ENCODE assay signal across 1 cellular context in genomic region chr15:72231066-72231846, GRCh38.
A peak's percentile ranks its signal among the peaks of the same experiment; 100 is the strongest.
TF ChIP-seq lines count a peak whose summit lies in the region.

Gene PKM (minus strand): TSS chr15:72231190. CDS start chr15:72219097, 12,093 bp downstream.

TF ChIP-seq in HepG2, 621 proteins besides CTCF, POLR2A, EP300 and RAD21 (continued from another document and continues in another):
- TF ChIP-seq ARID4A (CRISPR knock-in tag; IDR thresholded peaks at IDR 0.05; ENCODE audit: borderline replicate concordance) (peak; percentile 71; the same call in 1 of the 2 replicates), PHB2 (IDR thresholded peaks at IDR 0.05; ENCODE audit: partially characterized antibody) (no peak), RFX1 (IDR thresholded peaks at IDR 0.05) (no peak), KIAA2018 (CRISPR knock-in tag; IDR thresholded peaks at IDR 0.05; ENCODE audit: borderline replicate concordance) (no peak), NR2F6 (IDR thresholded peaks at IDR 0.05) (no peak; the same call in 1 of the 2 replicates), NR2F6 (CRISPR knock-in tag; IDR thresholded peaks at IDR 0.05) (peak; percentile 20; the same call in 1 of the 2 replicates), MAFF (IDR thresholded peaks at IDR 0.05; ENCODE audit: low read depth, low read length) (no peak), HIVEP1 (CRISPR knock-in tag; IDR thresholded peaks at IDR 0.05) (no peak), HNRNPUL1 (IDR thresholded peaks at IDR 0.05; ENCODE audit: low read depth, low read length) (peak; percentile 87; the same call in 1 of the 2 replicates), RARA (CRISPR knock-in tag; IDR thresholded peaks at IDR 0.05) (peak; percentile 48), ATRX (CRISPR knock-in tag; IDR thresholded peaks at IDR 0.05; ENCODE audit: borderline replicate concordance) (no peak), SRSF4 (IDR thresholded peaks at IDR 0.05; ENCODE audit: low read depth, low read length, poor library complexity, severe bottlenecking) (no peak), CREM (IDR thresholded peaks at IDR 0.05) (no peak), CREM (CRISPR knock-in tag; IDR thresholded peaks at IDR 0.05) (no peak), POGK (CRISPR knock-in tag; conservative IDR thresholded peaks at IDR 0.05) (peak; percentile 90), SIN3A (IDR thresholded peaks at IDR 0.05; ENCODE audit: borderline replicate concordance, low read depth, low read length) (peak; percentile 89; the same call in 1 of the 2 replicates), FOSL2 (CRISPR knock-in tag; IDR thresholded peaks at IDR 0.05) (peak; percentile 61), ZNF230 (CRISPR knock-in tag; IDR thresholded peaks at IDR 0.05) (peak; percentile 50; the same call in 1 of the 2 replicates), PRMT3 (CRISPR knock-in tag; IDR thresholded peaks at IDR 0.05; ENCODE audit: borderline replicate concordance, low read depth) (no peak; the same call in none of the 2 replicates)
- TF ChIP-seq, protein P1, sequence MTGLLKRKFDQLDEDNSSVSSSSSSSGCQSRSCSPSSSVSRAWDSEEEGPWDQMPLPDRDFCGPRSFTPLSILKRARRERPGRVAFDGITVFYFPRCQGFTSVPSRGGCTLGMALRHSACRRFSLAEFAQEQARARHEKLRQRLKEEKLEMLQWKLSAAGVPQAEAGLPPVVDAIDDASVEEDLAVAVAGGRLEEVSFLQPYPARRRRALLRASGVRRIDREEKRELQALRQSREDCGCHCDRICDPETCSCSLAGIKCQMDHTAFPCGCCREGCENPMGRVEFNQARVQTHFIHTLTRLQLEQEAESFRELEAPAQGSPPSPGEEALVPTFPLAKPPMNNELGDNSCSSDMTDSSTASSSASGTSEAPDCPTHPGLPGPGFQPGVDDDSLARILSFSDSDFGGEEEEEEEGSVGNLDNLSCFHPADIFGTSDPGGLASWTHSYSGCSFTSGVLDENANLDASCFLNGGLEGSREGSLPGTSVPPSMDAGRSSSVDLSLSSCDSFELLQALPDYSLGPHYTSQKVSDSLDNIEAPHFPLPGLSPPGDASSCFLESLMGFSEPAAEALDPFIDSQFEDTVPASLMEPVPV (CRISPR knock-in tag; IDR thresholded peaks at IDR 0.05): peak; percentile 43
- TF ChIP-seq, protein P2, sequence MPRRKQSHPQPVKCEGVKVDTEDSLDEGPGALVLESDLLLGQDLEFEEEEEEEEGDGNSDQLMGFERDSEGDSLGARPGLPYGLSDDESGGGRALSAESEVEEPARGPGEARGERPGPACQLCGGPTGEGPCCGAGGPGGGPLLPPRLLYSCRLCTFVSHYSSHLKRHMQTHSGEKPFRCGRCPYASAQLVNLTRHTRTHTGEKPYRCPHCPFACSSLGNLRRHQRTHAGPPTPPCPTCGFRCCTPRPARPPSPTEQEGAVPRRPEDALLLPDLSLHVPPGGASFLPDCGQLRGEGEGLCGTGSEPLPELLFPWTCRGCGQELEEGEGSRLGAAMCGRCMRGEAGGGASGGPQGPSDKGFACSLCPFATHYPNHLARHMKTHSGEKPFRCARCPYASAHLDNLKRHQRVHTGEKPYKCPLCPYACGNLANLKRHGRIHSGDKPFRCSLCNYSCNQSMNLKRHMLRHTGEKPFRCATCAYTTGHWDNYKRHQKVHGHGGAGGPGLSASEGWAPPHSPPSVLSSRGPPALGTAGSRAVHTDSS (CRISPR knock-in tag; conservative IDR thresholded peaks at IDR 0.05): no peak
- TF ChIP-seq, protein P3, sequence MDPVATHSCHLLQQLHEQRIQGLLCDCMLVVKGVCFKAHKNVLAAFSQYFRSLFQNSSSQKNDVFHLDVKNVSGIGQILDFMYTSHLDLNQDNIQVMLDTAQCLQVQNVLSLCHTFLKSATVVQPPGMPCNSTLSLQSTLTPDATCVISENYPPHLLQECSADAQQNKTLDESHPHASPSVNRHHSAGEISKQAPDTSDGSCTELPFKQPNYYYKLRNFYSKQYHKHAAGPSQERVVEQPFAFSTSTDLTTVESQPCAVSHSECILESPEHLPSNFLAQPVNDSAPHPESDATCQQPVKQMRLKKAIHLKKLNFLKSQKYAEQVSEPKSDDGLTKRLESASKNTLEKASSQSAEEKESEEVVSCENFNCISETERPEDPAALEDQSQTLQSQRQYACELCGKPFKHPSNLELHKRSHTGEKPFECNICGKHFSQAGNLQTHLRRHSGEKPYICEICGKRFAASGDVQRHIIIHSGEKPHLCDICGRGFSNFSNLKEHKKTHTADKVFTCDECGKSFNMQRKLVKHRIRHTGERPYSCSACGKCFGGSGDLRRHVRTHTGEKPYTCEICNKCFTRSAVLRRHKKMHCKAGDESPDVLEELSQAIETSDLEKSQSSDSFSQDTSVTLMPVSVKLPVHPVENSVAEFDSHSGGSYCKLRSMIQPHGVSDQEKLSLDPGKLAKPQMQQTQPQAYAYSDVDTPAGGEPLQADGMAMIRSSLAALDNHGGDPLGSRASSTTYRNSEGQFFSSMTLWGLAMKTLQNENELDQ (CRISPR knock-in tag; IDR thresholded peaks at IDR 0.05; ENCODE audit: borderline replicate concordance): no peak
- TF ChIP-seq, protein P4, sequence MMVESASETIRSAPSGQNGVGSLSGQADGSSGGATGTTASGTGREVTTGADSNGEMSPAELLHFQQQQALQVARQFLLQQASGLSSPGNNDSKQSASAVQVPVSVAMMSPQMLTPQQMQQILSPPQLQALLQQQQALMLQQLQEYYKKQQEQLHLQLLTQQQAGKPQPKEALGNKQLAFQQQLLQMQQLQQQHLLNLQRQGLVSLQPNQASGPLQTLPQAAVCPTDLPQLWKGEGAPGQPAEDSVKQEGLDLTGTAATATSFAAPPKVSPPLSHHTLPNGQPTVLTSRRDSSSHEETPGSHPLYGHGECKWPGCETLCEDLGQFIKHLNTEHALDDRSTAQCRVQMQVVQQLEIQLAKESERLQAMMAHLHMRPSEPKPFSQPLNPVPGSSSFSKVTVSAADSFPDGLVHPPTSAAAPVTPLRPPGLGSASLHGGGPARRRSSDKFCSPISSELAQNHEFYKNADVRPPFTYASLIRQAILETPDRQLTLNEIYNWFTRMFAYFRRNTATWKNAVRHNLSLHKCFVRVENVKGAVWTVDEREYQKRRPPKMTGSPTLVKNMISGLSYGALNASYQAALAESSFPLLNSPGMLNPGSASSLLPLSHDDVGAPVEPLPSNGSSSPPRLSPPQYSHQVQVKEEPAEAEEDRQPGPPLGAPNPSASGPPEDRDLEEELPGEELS (CRISPR knock-in tag; IDR thresholded peaks at IDR 0.05): no peak; the same call in 1 of the 2 replicates
- TF ChIP-seq, protein P5, sequence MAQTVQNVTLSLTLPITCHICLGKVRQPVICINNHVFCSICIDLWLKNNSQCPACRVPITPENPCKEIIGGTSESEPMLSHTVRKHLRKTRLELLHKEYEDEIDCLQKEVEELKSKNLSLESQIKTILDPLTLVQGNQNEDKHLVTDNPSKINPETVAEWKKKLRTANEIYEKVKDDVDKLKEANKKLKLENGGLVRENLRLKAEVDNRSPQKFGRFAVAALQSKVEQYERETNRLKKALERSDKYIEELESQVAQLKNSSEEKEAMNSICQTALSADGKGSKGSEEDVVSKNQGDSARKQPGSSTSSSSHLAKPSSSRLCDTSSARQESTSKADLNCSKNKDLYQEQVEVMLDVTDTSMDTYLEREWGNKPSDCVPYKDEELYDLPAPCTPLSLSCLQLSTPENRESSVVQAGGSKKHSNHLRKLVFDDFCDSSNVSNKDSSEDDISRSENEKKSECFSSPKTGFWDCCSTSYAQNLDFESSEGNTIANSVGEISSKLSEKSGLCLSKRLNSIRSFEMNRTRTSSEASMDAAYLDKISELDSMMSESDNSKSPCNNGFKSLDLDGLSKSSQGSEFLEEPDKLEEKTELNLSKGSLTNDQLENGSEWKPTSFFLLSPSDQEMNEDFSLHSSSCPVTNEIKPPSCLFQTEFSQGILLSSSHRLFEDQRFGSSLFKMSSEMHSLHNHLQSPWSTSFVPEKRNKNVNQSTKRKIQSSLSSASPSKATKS (CRISPR knock-in tag; IDR thresholded peaks at IDR 0.05): no peak
